In genomic region chr19:46719629-46720515, GRCh38 we compare ENCODE assay signal across 12 cellular contexts. TPM values are rescaled to one million over a fixed set of nuclear protein-coding genes. Genes with fewer than 3 reads are reported as not detected.
DNase-seq lines count a peak whose midpoint lies in the region; ATAC-seq and TF ChIP-seq lines count a peak whose summit lies in the region.
"Had no signal": no experiment of that assay in that cellular context is flagged by ENCODE, and none has a peak within 500 bp of the region (broad histone marks: within the 10 kb centered on the region; RNA-seq: fewer than 3 reads in every experiment).

No MANE protein-coding gene starts in this region.

- TF ChIP-seq CTCF in RWPE2 (IDR thresholded peaks at IDR 0.05; ENCODE audit: poor library complexity, severe bottlenecking) (no peak), gastroesophageal sphincter (IDR thresholded peaks at IDR 0.05) (no peak)

- ATAC-seq in Right ventricle myocardium inferior (no peak), right cardiac atrium (no peak), RWPE2 (ENCODE audit: low read depth) (no peak), gastroesophageal sphincter (no peak), HG02571 (IDR thresholded peaks at IDR 0.05; ENCODE audit: unreplicated experiment) (no peak)
- ATAC-seq: activated CD4-positive, alpha-beta T cell treated with anti-CD3 and anti-CD28 coated beads for 36 hours had no signal

- no peaks in the 10 kb centered on the region for H3K4me1 ChIP-seq in right cardiac atrium (ENCODE audit: control insufficient read depth, insufficient read depth, low read length)
- H3K4me1 ChIP-seq in RWPE2 (ENCODE audit: insufficient read depth, poor library complexity, severe bottlenecking): peaks cover 9% of the 10 kb centered on the region
- peaks cover 0 to 36% (median 16%) of the 10 kb centered on the region in 3 donors for H3K4me1 ChIP-seq in gastroesophageal sphincter
- peaks cover 17% of the 10 kb centered on the region for H3K4me1 ChIP-seq in thymus (ENCODE audit: control insufficient read depth, insufficient read depth, low read length)

- intact Hi-C loops in Right ventricle myocardium inferior (cut with DNase I): no loop called here
- intact Hi-C loops in right cardiac atrium (cut with DNase I): no loop called here

- H3K4me3 ChIP-seq in right cardiac atrium (ENCODE audit: low read length) (no peak overlapping the region), RWPE2 (ENCODE audit: severe bottlenecking) (no peak overlapping the region), gastroesophageal sphincter (no peak overlapping the region), thymus (ENCODE audit: low read length) (no peak overlapping the region)

- H3K27ac ChIP-seq in right cardiac atrium (ENCODE audit: low read length) (no peak overlapping the region), RWPE2 (ENCODE audit: poor library complexity, severe bottlenecking) (no peak overlapping the region), gastroesophageal sphincter (peak overlapping the region in 3 of 4 donors; percentile 34 to 92 (median 91)), thymus (ENCODE audit: low read depth) (peak overlapping the region; percentile 48)

- H3K27me3 ChIP-seq in right cardiac atrium (ENCODE audit: control insufficient read depth, insufficient read depth) (no peaks in the 10 kb centered on the region), RWPE2 (ENCODE audit: insufficient read depth, poor library complexity, severe bottlenecking) (no peaks in the 10 kb centered on the region), gastroesophageal sphincter (no peaks in the 10 kb centered on the region), thymus (ENCODE audit: control insufficient read depth, insufficient read depth) (no peaks in the 10 kb centered on the region)

- TF ChIP-seq EP300 in gastroesophageal sphincter (IDR thresholded peaks at IDR 0.05): no peak

- peak; percentile 60 for DNase-seq in Right ventricle myocardium inferior (ENCODE audit: missing footprints)
- no peak for DNase-seq in right cardiac atrium
- DNase-seq in RWPE2 (ENCODE audit: low spot score): peak; percentile 34
- no peak for DNase-seq in T-helper 1 cell
- DNase-seq in NCI-H510A (lab: John Stamatoyannopoulos, UW): no peak
- DNase-seq: activated CD4-positive, alpha-beta T cell treated with anti-CD3 and anti-CD28 coated beads for 36 hours; DMS79; Kasumi-1; NCI-H1930 had no signal

- H3K9me3 ChIP-seq in right cardiac atrium (ENCODE audit: control insufficient read depth, low read length) (no peaks in the 10 kb centered on the region), RWPE2 (ENCODE audit: severe bottlenecking) (no peaks in the 10 kb centered on the region), gastroesophageal sphincter (no peaks in the 10 kb centered on the region), thymus (ENCODE audit: control insufficient read depth) (no peaks in the 10 kb centered on the region)

- no peak for TF ChIP-seq POLR2A in gastroesophageal sphincter (IDR thresholded peaks at IDR 0.05)

- H3K36me3 ChIP-seq in RWPE2 (ENCODE audit: low read depth): peaks cover 43% of the 10 kb centered on the region
- peaks cover 0 to 56% of the 10 kb centered on the region in 2 donors for H3K36me3 ChIP-seq in gastroesophageal sphincter
- H3K36me3 ChIP-seq in thymus (ENCODE audit: control insufficient read depth, insufficient read depth): peaks cover 57% of the 10 kb centered on the region

- 78% methylated on average over 25 of the region's 25 CpGs for WGBS in right cardiac atrium
- WGBS in gastroesophageal sphincter (ENCODE audit: low coverage in 1 of 2), 2 donors: 57 to 76% methylated on average over 3 to 6 of the region's 25 CpGs
- WGBS in thymus: 94% methylated on average over 25 of the region's 25 CpGs

RNA-seq across cellular contexts. Expression of gene PRKD2, which starts 3.0 kb away (rescaled TPM):
- 9.6 TPM for total RNA-seq in Right ventricle myocardium inferior
- 10 to 100 TPM; 14.2 to 16.6 (median 14.8) TPM for total RNA-seq in right cardiac atrium
- 11.3 TPM for polyA plus RNA-seq in right cardiac atrium
- 10 to 100 TPM; 15.2 to 33.6 (median 19.7) TPM for total RNA-seq in gastroesophageal sphincter
- 109 TPM for polyA plus RNA-seq in thymus

RNA-seq across cellular contexts. Expression of gene FKRP, which starts 26.0 kb away (rescaled TPM):
- total RNA-seq in Right ventricle myocardium inferior (16.2 TPM), right cardiac atrium (10 to 100 TPM; 15.0 to 22.7 (median 21.0) TPM), gastroesophageal sphincter (10 to 100 TPM; 18.7 to 22.5 (median 20.3) TPM)
- polyA plus RNA-seq in right cardiac atrium (15.9 TPM), thymus (13.5 TPM)

RNA-seq across cellular contexts. Expression of gene STRN4, which starts 26.4 kb away (rescaled TPM):
- total RNA-seq in Right ventricle myocardium inferior (51.4 TPM), right cardiac atrium (10 to 100 TPM; 49.0 to 69.8 (median 54.7) TPM), gastroesophageal sphincter (100 to 1,000 TPM in 1 of 4 donors, 10 to 100 TPM in 3; 64.6 to 109 (median 90.4) TPM)
- polyA plus RNA-seq in right cardiac atrium (39.3 TPM), thymus (38.7 TPM)

RNA-seq across cellular contexts. Expression of gene DACT3, which starts 58.9 kb away (rescaled TPM):
- total RNA-seq in Right ventricle myocardium inferior: 14.1 TPM
- total RNA-seq in right cardiac atrium: 10 to 100 TPM; 24.6 to 46.5 (median 37.2) TPM
- 28.3 TPM for polyA plus RNA-seq in right cardiac atrium
- total RNA-seq in gastroesophageal sphincter: 100 to 1,000 TPM in 1 of 4 donors, 10 to 100 TPM in 3; 42.9 to 105 (median 53.1) TPM
- polyA plus RNA-seq in thymus: 3.4 TPM

Comparison
In these comparisons a context has a peak if more than half of its experiments do, and no peak if none do; other contexts are left out.
1. DNase-seq: peak in Right ventricle myocardium inferior (single experiment) and RWPE2 (single experiment); none in right cardiac atrium (0 of 3), T-helper 1 cell (0 of 5) and NCI-H510A (single experiment).
2. H3K27ac ChIP-seq: peak in gastroesophageal sphincter (3 of 4) and thymus (single experiment); none in right cardiac atrium (single experiment) and RWPE2 (single experiment).